In the genomic region with DNA sequence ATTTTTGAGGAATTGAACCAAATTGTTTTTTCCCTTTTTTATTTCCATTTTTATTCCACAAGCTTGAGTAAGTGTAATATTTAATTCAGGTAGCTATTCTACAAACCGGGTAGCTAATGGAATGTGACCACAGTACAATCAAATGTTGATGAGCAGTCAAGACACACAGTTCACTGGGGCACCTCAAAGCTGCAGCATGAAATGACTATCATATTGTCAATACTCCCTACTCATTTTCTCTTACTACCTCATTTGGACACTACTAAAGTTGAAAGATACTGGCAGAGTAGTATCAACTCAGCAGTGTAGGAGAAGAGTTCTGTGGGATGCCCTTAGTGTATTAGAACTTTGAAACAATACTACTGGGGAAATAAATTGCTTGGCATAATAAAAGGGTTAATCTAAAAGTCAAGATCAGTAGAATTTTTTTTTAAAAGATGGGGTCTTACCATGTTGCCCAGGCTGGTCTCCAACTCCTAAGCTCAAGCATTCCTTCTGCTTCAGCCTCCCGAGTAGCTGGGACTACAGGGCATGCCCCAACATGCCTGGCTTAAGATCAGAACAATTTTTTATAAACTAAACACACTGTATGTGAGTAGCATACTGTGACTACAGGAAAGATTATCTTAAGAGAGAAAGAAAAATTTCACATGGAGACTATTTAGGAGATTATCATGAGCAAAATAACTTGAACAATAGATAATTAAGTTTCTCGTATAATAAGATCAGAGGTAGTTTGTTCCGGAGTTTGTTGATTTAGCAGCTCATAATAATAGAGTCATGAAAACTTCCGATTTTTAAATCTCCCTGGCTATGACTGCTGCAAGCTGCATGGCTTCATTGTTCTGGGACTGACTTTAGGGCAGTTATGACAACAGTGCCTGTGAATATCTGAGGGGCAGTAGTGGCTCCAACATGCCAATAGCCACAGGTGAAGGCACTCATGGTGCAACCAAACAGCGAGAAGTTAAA, we compare ENCODE assay signal across 12 cellular contexts. TPM values are rescaled to one million over a fixed set of nuclear protein-coding genes. Genes with fewer than 3 reads are reported as not detected.
A peak's percentile ranks its signal among the peaks of the same experiment; 100 is the strongest.
DNase-seq lines count a peak whose midpoint lies in the region; ATAC-seq and TF ChIP-seq lines count a peak whose summit lies in the region.
"Had no signal": no experiment of that assay in that cellular context is flagged by ENCODE, and none has a peak within 500 bp of the region (broad histone marks: within the 10 kb centered on the region; RNA-seq: fewer than 3 reads in every experiment).

No MANE protein-coding gene starts in this region.

- ATAC-seq in left lung (peak; percentile 49), HG02623 (IDR thresholded peaks at IDR 0.05; ENCODE audit: unreplicated experiment) (no peak), GM19395 (IDR thresholded peaks at IDR 0.05; ENCODE audit: unreplicated experiment) (no peak)

- no peak overlapping the region for H3K27ac ChIP-seq in left lung
- no peak overlapping the region for H3K27ac ChIP-seq in testis
- H3K27ac ChIP-seq: vagina had no signal

- H3K4me1 Mint-ChIP-seq in brain, result peaks cover 93% of the 10 kb centered on the region

- peak overlapping the region in 3 of 5 experiments; percentile 29 to 54 (median 30) for H3K4me3 Mint-ChIP-seq in brain
- H3K4me3 Mint-ChIP-seq: central memory CD8-positive, alpha-beta T cell; neural crest cell had no signal

- H3K27me3 ChIP-seq in left lung (no peaks in the 10 kb centered on the region), testis (no peaks in the 10 kb centered on the region)
- H3K27me3 ChIP-seq: vagina had no signal

- H3K36me3 Mint-ChIP-seq in brain, result peaks cover 5% of the 10 kb centered on the region

- H3K27me3 Mint-ChIP-seq in brain, result no peaks in the 10 kb centered on the region
- H3K27me3 Mint-ChIP-seq: central memory CD8-positive, alpha-beta T cell had no signal

- DNase-seq in COR-L47 (lab: John Stamatoyannopoulos, UW), result peak; percentile 34
- DNase-seq in LoVo (ENCODE audit: low spot score), result peak; percentile 12
- no peak for DNase-seq in left lung
- DNase-seq in testis, result no peak
- no peak for DNase-seq in NCI-H2029 treated with DMSO at 0.1 percent for 48 hours (lab: John Stamatoyannopoulos, UW)
- DNase-seq: NCI-H187 treated with DMSO at 0.1 percent for 48 hours had no signal

- H3K9me3 Mint-ChIP-seq in brain, result peaks cover 0 to 2% (median 0%) of the 10 kb centered on the region in 5 experiments
- H3K9me3 Mint-ChIP-seq: central memory CD8-positive, alpha-beta T cell; neural crest cell had no signal

- WGBS in testis, 2 donors, result 35 to 47% methylated on average over 6 of the region's 6 CpGs

- TF ChIP-seq CTCF in brain (conservative IDR thresholded peaks at IDR 0.05), result no peak
- TF ChIP-seq CTCF in left lung (IDR thresholded peaks at IDR 0.05), result no peak
- TF ChIP-seq CTCF in testis (IDR thresholded peaks at IDR 0.05), result no peak

- intact Hi-C loops in left lung (cut with DNase I), result no loop called here
- intact Hi-C loops in testis (cut with DNase I; ENCODE audit: low total_unique reads), result no loop called here

- H3K4me3 ChIP-seq in left lung (no peak overlapping the region), testis (no peak overlapping the region)
- H3K4me3 ChIP-seq: vagina had no signal

- no peaks in the 10 kb centered on the region for H3K4me1 ChIP-seq in left lung
- no peaks in the 10 kb centered on the region for H3K4me1 ChIP-seq in testis
- H3K4me1 ChIP-seq: vagina had no signal

- TF ChIP-seq POLR2A in testis (IDR thresholded peaks at IDR 0.05), result no peak

- peak overlapping the region; percentile 14 to 96 (median 84) for H3K27ac Mint-ChIP-seq in brain

- H3K36me3 ChIP-seq in left lung (no peaks in the 10 kb centered on the region), testis (ENCODE audit: low read depth, missing control alignments) (no peaks in the 10 kb centered on the region)
- H3K36me3 ChIP-seq: vagina had no signal

- no peaks in the 10 kb centered on the region for H3K9me3 ChIP-seq in left lung
- H3K9me3 ChIP-seq in testis, result no peaks in the 10 kb centered on the region
- H3K9me3 ChIP-seq: vagina had no signal

RNA-seq across cellular contexts. Expression of a gene that starts 43.7 kb away (rescaled TPM):
- polyA plus RNA-seq in brain (ENCODE audit: insufficient read depth, low read depth, low replicate concordance), result not detected
- total RNA-seq in left lung, result 1 to 10 TPM in 1 of 2 donors, not detected in 1; 1.3 TPM
- 1 to 10 TPM; 1.4 to 2.5 TPM for total RNA-seq in testis
- 3.5 TPM for polyA plus RNA-seq in testis (ENCODE audit: insufficient read depth, low read depth, low replicate concordance)
- total RNA-seq: neural crest cell had no signal

Comparison
In these comparisons a context has a peak if more than half of its experiments do, and no peak if none do; other contexts are left out.
1. DNase-seq: peak in COR-L47 (single experiment) and LoVo (single experiment); none in left lung (0 of 2), testis (single experiment) and NCI-H2029 treated with DMSO at 0.1 percent for 48 hours (single experiment).